ENCODE assay signal across 28 cellular contexts in genomic region chr1:54975709-54976108, GRCh38. TPM values are rescaled to one million over a fixed set of nuclear protein-coding genes. Genes with fewer than 3 reads are reported as not detected.
"Had no signal": no experiment of that assay in that cellular context is flagged by ENCODE, and none has a peak within 500 bp of the region (broad histone marks: within the 10 kb centered on the region; RNA-seq: fewer than 3 reads in every experiment).

No MANE protein-coding gene starts in this region.

- H3K27ac Mint-ChIP-seq: activated B cell treated with CpG ODN at 0.5 μM for 24 hours; activated CD4-positive, alpha-beta memory T cell treated with anti-CD3 and anti-CD28 coated beads for 36 hours; activated naive CD8-positive, alpha-beta T cell treated with anti-CD3 and anti-CD28 coated beads for 36 hours; activated T-helper 1 cell treated with anti-CD3 and anti-CD28 coated beads, Interleukin-12 subunit alpha, Interleukin-12 subunit beta, Interleukin-2, Interleukin-4 antibody, amounts not matched to agents 30 ng/mL and 10 ng/mL and 1 ng/mL, durations not matched to agents 14 hours and 24 hours and 36 hours had no signal

- H3K36me3 Mint-ChIP-seq: activated CD4-positive, alpha-beta memory T cell treated with anti-CD3 and anti-CD28 coated beads for 36 hours; activated naive CD8-positive, alpha-beta T cell treated with anti-CD3 and anti-CD28 coated beads for 36 hours had no signal

- H3K4me3 ChIP-seq: body of pancreas, dorsolateral prefrontal cortex, left ventricle myocardium inferior, thyroid gland had no signal

- H3K27me3 ChIP-seq: body of pancreas, thyroid gland had no signal

- H3K27ac ChIP-seq: body of pancreas, dorsolateral prefrontal cortex, left ventricle myocardium inferior, thyroid gland had no signal

- H3K36me3 ChIP-seq: left ventricle myocardium inferior, thyroid gland had no signal

- H3K9me3 Mint-ChIP-seq: activated B cell treated with CpG ODN at 0.5 μM for 24 hours; activated CD4-positive, alpha-beta memory T cell treated with anti-CD3 and anti-CD28 coated beads for 36 hours; activated naive CD8-positive, alpha-beta T cell treated with anti-CD3 and anti-CD28 coated beads for 36 hours; activated T-helper 1 cell treated with anti-CD3 and anti-CD28 coated beads, Interleukin-12 subunit alpha, Interleukin-12 subunit beta, Interleukin-2, Interleukin-4 antibody, amounts not matched to agents 30 ng/mL and 10 ng/mL and 1 ng/mL, durations not matched to agents 14 hours and 24 hours and 36 hours; nephron progenitor cell had no signal

- DNase-seq: activated B cell treated with CpG ODN at 0.5 μM for 24 hours; activated CD4-positive, alpha-beta memory T cell treated with anti-CD3 and anti-CD28 coated beads for 36 hours; activated CD4-positive, alpha-beta T cell treated with anti-CD3 and anti-CD28 coated beads for 4 hours; activated gamma-delta T cell treated with Interleukin-2 at 50 U/mL for 16 hours; activated naive CD8-positive, alpha-beta T cell treated with anti-CD3 and anti-CD28 coated beads for 36 hours; activated T-cell treated with anti-CD3 and anti-CD28 coated beads for 4 hours; amniotic stem cell; body of pancreas; dorsolateral prefrontal cortex; erythroblast; foreskin melanocyte; glutamatergic neuron; hippocampal formation; left ventricle myocardium inferior; mammary epithelial cell; nephron progenitor cell; nucleus accumbens; posterior cingulate gyrus; stimulated activated CD4-positive, alpha-beta T cell treated with anti-CD3 and anti-CD28 coated beads, Interleukin-12 subunit alpha, Interleukin-12 subunit beta, amount 100 ng/mL, for 4 hours; stimulated activated CD4-positive, alpha-beta T cell treated with anti-CD3 and anti-CD28 coated beads, Interleukin-1b, Interleukin-23, amount 100 ng/mL, for 48 hours; stimulated activated CD8-positive, alpha-beta memory T cell treated with anti-CD3 and anti-CD28 coated beads, Interleukin-4, amount 100 ng/mL, for 48 hours; stimulated activated naive CD4-positive, alpha-beta T cell; thyroid gland had no signal

- ATAC-seq: body of pancreas had no signal

- H3K4me3 Mint-ChIP-seq: activated B cell treated with CpG ODN at 0.5 μM for 24 hours; activated CD4-positive, alpha-beta memory T cell treated with anti-CD3 and anti-CD28 coated beads for 36 hours; activated naive CD8-positive, alpha-beta T cell treated with anti-CD3 and anti-CD28 coated beads for 36 hours; activated T-helper 1 cell treated with anti-CD3 and anti-CD28 coated beads, Interleukin-12 subunit alpha, Interleukin-12 subunit beta, Interleukin-2, Interleukin-4 antibody, amounts not matched to agents 30 ng/mL and 10 ng/mL and 1 ng/mL, durations not matched to agents 14 hours and 24 hours and 36 hours; nephron progenitor cell had no signal

- H3K9me3 ChIP-seq: body of pancreas, left ventricle myocardium inferior, thyroid gland had no signal

RNA-seq across cellular contexts. Expression of gene TMEM61, which starts 4.7 kb away (rescaled TPM):
- total RNA-seq: activated B cell treated with CpG ODN at 0.5 μM for 24 hours; activated CD4-positive, alpha-beta memory T cell treated with anti-CD3 and anti-CD28 coated beads for 36 hours; activated naive CD8-positive, alpha-beta T cell treated with anti-CD3 and anti-CD28 coated beads for 36 hours; activated T-helper 1 cell treated with anti-CD3 and anti-CD28 coated beads, Interleukin-12 subunit alpha, Interleukin-12 subunit beta, Interleukin-2, Interleukin-4 antibody, amounts not matched to agents 30 ng/mL and 10 ng/mL and 1 ng/mL, durations not matched to agents 14 hours and 24 hours and 36 hours; cardiac septum; left ventricle myocardium inferior; myocyte; urinary bladder had no signal

RNA-seq across cellular contexts. Expression of gene BSND, which starts 23.0 kb away (rescaled TPM):
- total RNA-seq: activated B cell treated with CpG ODN at 0.5 μM for 24 hours; activated CD4-positive, alpha-beta memory T cell treated with anti-CD3 and anti-CD28 coated beads for 36 hours; activated naive CD8-positive, alpha-beta T cell treated with anti-CD3 and anti-CD28 coated beads for 36 hours; activated T-helper 1 cell treated with anti-CD3 and anti-CD28 coated beads, Interleukin-12 subunit alpha, Interleukin-12 subunit beta, Interleukin-2, Interleukin-4 antibody, amounts not matched to agents 30 ng/mL and 10 ng/mL and 1 ng/mL, durations not matched to agents 14 hours and 24 hours and 36 hours; body of pancreas; cardiac septum; kidney epithelial cell; left ventricle myocardium inferior; mammary epithelial cell; myocyte; thyroid gland; urinary bladder had no signal
- polyA plus RNA-seq: mammary epithelial cell, urinary bladder had no signal
